ENCODE assay signal across 10 cellular contexts in genomic region chr4:83561381-83561780, GRCh38. TPM values are rescaled to one million over a fixed set of nuclear protein-coding genes. Genes with fewer than 3 reads are reported as not detected.
DNase-seq lines count a peak whose midpoint lies in the region; ATAC-seq and TF ChIP-seq lines count a peak whose summit lies in the region.
"Had no signal": no experiment of that assay in that cellular context is flagged by ENCODE, and none has a peak within 500 bp of the region (broad histone marks: within the 10 kb centered on the region; RNA-seq: fewer than 3 reads in every experiment).

No MANE protein-coding gene starts in this region.

- H3K36me3 ChIP-seq in Panc1 (ENCODE audit: control insufficient read depth, insufficient read depth, low read length) = no peaks in the 10 kb centered on the region
- H3K36me3 ChIP-seq in Karpas-422 (ENCODE audit: insufficient read depth, low read length) = no peaks in the 10 kb centered on the region

- no peak for DNase-seq in activated CD8-positive, alpha-beta memory T cell treated with anti-CD3 and anti-CD28 coated beads, Interleukin-2, amount 10 ng/mL, durations not matched to agents 7 days and 5 days
- no peak for DNase-seq in activated CD8-positive, alpha-beta memory T cell treated with anti-CD3 and anti-CD28 coated beads, Interleukin-2, amount 50 U/mL, for 48 hours
- peak; percentile 50 for DNase-seq in Panc1 (ENCODE audit: low read depth, low spot score)
- DNase-seq in fibroblast of the aortic adventitia (ENCODE audit: low read depth) = peak; percentile 81
- DNase-seq in stimulated activated CD8-positive, alpha-beta memory T cell treated with anti-CD3 and anti-CD28 coated beads, Interleukin-4, amount 100 ng/mL, for 48 hours = peak; percentile 41
- DNase-seq in NCI-H1092 treated with DMSO at 0.1 percent for 48 hours (lab: John Stamatoyannopoulos, UW) = no peak
- no peak for DNase-seq in T-helper 9 cell
- no peak for DNase-seq in Karpas-422

- CTCF ChIA-PET in activated CD8-positive, alpha-beta memory T cell treated with anti-CD3 and anti-CD28 coated beads, Interleukin-2, amount 10 ng/mL, durations not matched to agents 7 days and 5 days (lab: Charles Lee) = no interaction called here
- CTCF ChIA-PET in Panc1 (lab: Charles Lee) = no interaction called here

- H3K36me3 Mint-ChIP-seq in activated CD8-positive, alpha-beta memory T cell treated with anti-CD3 and anti-CD28 coated beads, Interleukin-2, amount 10 ng/mL, durations not matched to agents 7 days and 5 days = peaks cover 9% of the 10 kb centered on the region

- H3K27ac ChIP-seq in Panc1 (ENCODE audit: low read length) (no peak overlapping the region), Karpas-422 (ENCODE audit: low read length) (no peak overlapping the region)
- H3K27ac ChIP-seq: VCaP had no signal

- H3K27ac Mint-ChIP-seq in activated CD8-positive, alpha-beta memory T cell treated with anti-CD3 and anti-CD28 coated beads, Interleukin-2, amount 10 ng/mL, durations not matched to agents 7 days and 5 days = no peak overlapping the region

- H3K79me2 ChIP-seq in Karpas-422 (ENCODE audit: low read length) = no peaks in the 10 kb centered on the region

- H3K27me3 ChIP-seq in Panc1 (ENCODE audit: control insufficient read depth, insufficient read depth, low read length) = no peaks in the 10 kb centered on the region
- H3K27me3 ChIP-seq in Karpas-422 (ENCODE audit: low read length) = no peaks in the 10 kb centered on the region

- H3K4me1 ChIP-seq in Panc1 (ENCODE audit: control insufficient read depth, insufficient read depth, low read length) (no peaks in the 10 kb centered on the region), Karpas-422 (ENCODE audit: low read length) (no peaks in the 10 kb centered on the region)

- intact Hi-C loops in Panc1 (cut with micrococcal nuclease; ENCODE audit: unreplicated experiment) = no loop called here

- no peaks in the 10 kb centered on the region for H4K20me1 ChIP-seq in Karpas-422 (ENCODE audit: insufficient read depth, low read depth, low read length)

- BruUV-seq in Panc1 (replicated peaks; lab: Mats Ljungman, UMichigan) = no TSS peak

- no peak overlapping the region for H3K4me3 Mint-ChIP-seq in activated CD8-positive, alpha-beta memory T cell treated with anti-CD3 and anti-CD28 coated beads, Interleukin-2, amount 10 ng/mL, durations not matched to agents 7 days and 5 days
- H3K4me3 Mint-ChIP-seq: CD4-positive, alpha-beta memory T cell had no signal

- H3K27me3 Mint-ChIP-seq in activated CD8-positive, alpha-beta memory T cell treated with anti-CD3 and anti-CD28 coated beads, Interleukin-2, amount 10 ng/mL, durations not matched to agents 7 days and 5 days = no peaks in the 10 kb centered on the region
- H3K27me3 Mint-ChIP-seq: CD4-positive, alpha-beta memory T cell had no signal

- no peak overlapping the region for H2AFZ ChIP-seq in Karpas-422 (ENCODE audit: low read length)

- POLR2A ChIA-PET in Panc1 (lab: Charles Lee) = no interaction called here

- H3K9me3 ChIP-seq in Panc1 (ENCODE audit: control insufficient read depth, insufficient read depth, low read depth, low read length) = no peaks in the 10 kb centered on the region
- no peaks in the 10 kb centered on the region for H3K9me3 ChIP-seq in Karpas-422 (ENCODE audit: low read length)

- TF ChIP-seq CTCF in Panc1 (IDR thresholded peaks at IDR 0.05) (no peak), fibroblast of the aortic adventitia (IDR thresholded peaks at IDR 0.05; ENCODE audit: insufficient read depth, low read length) (no peak)

- no peaks in the 10 kb centered on the region for H3K9me2 ChIP-seq in Karpas-422 (replicated peaks; ENCODE audit: insufficient read depth, low read length)

- peak; percentile 29 for ATAC-seq in activated CD8-positive, alpha-beta memory T cell treated with anti-CD3 and anti-CD28 coated beads, Interleukin-2, amount 10 ng/mL, durations not matched to agents 7 days and 5 days
- 0 out of 2 replicates have a peak, but pooled peaks have one; percentile 56 for ATAC-seq in Panc1

- peaks cover 53% of the 10 kb centered on the region for H3K4me1 Mint-ChIP-seq in activated CD8-positive, alpha-beta memory T cell treated with anti-CD3 and anti-CD28 coated beads, Interleukin-2, amount 10 ng/mL, durations not matched to agents 7 days and 5 days

- no peak overlapping the region for H3K4me2 ChIP-seq in Karpas-422 (ENCODE audit: low read depth, low read length, poor library complexity, severe bottlenecking)

- no peak overlapping the region for H3K9ac ChIP-seq in Karpas-422 (ENCODE audit: low read length)

- H3K9me3 Mint-ChIP-seq in activated CD8-positive, alpha-beta memory T cell treated with anti-CD3 and anti-CD28 coated beads, Interleukin-2, amount 10 ng/mL, durations not matched to agents 7 days and 5 days (ENCODE audit: low read depth) = no peaks in the 10 kb centered on the region
- H3K9me3 Mint-ChIP-seq: CD4-positive, alpha-beta memory T cell had no signal

- in situ Hi-C loops in Panc1 (cut with HindIII; ENCODE audit: low pct_unique_long_range_greater_than_20kb, low sequenced_read_pairs) = no loop called here

- no peak overlapping the region for H3K4me3 ChIP-seq in Panc1 (ENCODE audit: low read depth in 2 of 2, low read length in 2 of 2)
- no peak overlapping the region for H3K4me3 ChIP-seq in fibroblast of the aortic adventitia (ENCODE audit: low read depth, low read length)
- H3K4me3 ChIP-seq in Karpas-422 (ENCODE audit: low read length) = no peak overlapping the region

RNA-seq across cellular contexts. Expression of gene GPAT3, which starts 25.5 kb away (rescaled TPM):
- total RNA-seq in activated CD8-positive, alpha-beta memory T cell treated with anti-CD3 and anti-CD28 coated beads, Interleukin-2, amount 10 ng/mL, durations not matched to agents 7 days and 5 days = 10 to 100 TPM; 25.9 to 34.0 TPM
- total RNA-seq in Panc1 (2021; ENCODE audit: unreplicated experiment) = 15.1 TPM
- polyA plus RNA-seq in Panc1 (2012; ENCODE audit: insufficient read length) = 7.6 TPM
- 10.7 and 15.2 TPM in 2 replicates for total RNA-seq in fibroblast of the aortic adventitia (ENCODE audit: low replicate concordance)
- not detected in 2 replicates for total RNA-seq in Karpas-422 (2014; rRNA removed; shearing (Covaris generic); ENCODE audit: low replicate concordance)

Comparison
In these comparisons a context has a peak if more than half of its experiments do, and no peak if none do; other contexts are left out.
1. DNase-seq: peak in Panc1 (single experiment), fibroblast of the aortic adventitia (single experiment) and stimulated activated CD8-positive, alpha-beta memory T cell treated with anti-CD3 and anti-CD28 coated beads, Interleukin-4, amount 100 ng/mL, for 48 hours (single experiment); none in activated CD8-positive, alpha-beta memory T cell treated with anti-CD3 and anti-CD28 coated beads, Interleukin-2, amount 10 ng/mL, durations not matched to agents 7 days and 5 days (single experiment), activated CD8-positive, alpha-beta memory T cell treated with anti-CD3 and anti-CD28 coated beads, Interleukin-2, amount 50 U/mL, for 48 hours (single experiment), NCI-H1092 treated with DMSO at 0.1 percent for 48 hours (single experiment), T-helper 9 cell (single experiment) and Karpas-422 (single experiment).
2. RNA of gene GPAT3, which starts 25.5 kb away (total RNA-seq): 25.9 to 34.0 TPM in activated CD8-positive, alpha-beta memory T cell treated with anti-CD3 and anti-CD28 coated beads, Interleukin-2, amount 10 ng/mL, durations not matched to agents 7 days and 5 days, 15.1 TPM in Panc1 (single experiment) and 10.7 to 15.2 TPM in fibroblast of the aortic adventitia; not detected in Karpas-422; every median in the first group is over 10 times any median in the second.